ENCODE assay signal across 8 cellular contexts in genomic region chr2:231961349-231962166, GRCh38. TPM values are rescaled to one million over a fixed set of nuclear protein-coding genes. Genes with fewer than 3 reads are reported as not detected.
DNase-seq lines count a peak whose midpoint lies in the region; ATAC-seq and TF ChIP-seq lines count a peak whose summit lies in the region.

DIS3L2 (plus strand) TSS chr2:231961713; CDS start chr2:232014928, 53,215 bp downstream.

- peak within 1 kb of the TSS; percentile 61 for H3K4me2 ChIP-seq in SU-DHL-6 (ENCODE audit: low read depth, low read length, poor library complexity, severe bottlenecking)
- peak within 1 kb of the TSS; percentile 97 for H3K4me2 ChIP-seq in parathyroid adenoma (ENCODE audit: low read length)

- no peaks in the 10 kb centered on the region for H3F3A ChIP-seq in SU-DHL-6 (ENCODE audit: insufficient read depth)

- DNase-seq in GM10266 (ENCODE audit: extremely low spot score) (peak; percentile 89), NCI-H1092 treated with DMSO at 0.1 percent for 48 hours (lab: John Stamatoyannopoulos, UW) (peak; percentile 70), Right ventricle myocardium superior (peak; percentile 92), tibial artery (peak; percentile 71 to 84)
- peak; percentile 86 for DNase-seq in activated naive CD8-positive, alpha-beta T cell treated with anti-CD3 and anti-CD28 coated beads, Interleukin-2, amount 10 ng/mL, durations not matched to agents 7 days and 5 days

- no peaks in the 10 kb centered on the region for H3K9me3 Mint-ChIP-seq in activated naive CD8-positive, alpha-beta T cell treated with anti-CD3 and anti-CD28 coated beads, Interleukin-2, amount 10 ng/mL, durations not matched to agents 7 days and 5 days

- H3K4me1 ChIP-seq in parathyroid adenoma (peaks cover 3% of the 10 kb centered on the region), tibial artery (peaks cover 0 to 26% (median 12%) of the 10 kb centered on the region in 4 donors)

- peak within 1 kb of the TSS; percentile 96 for H3K27ac Mint-ChIP-seq in activated naive CD8-positive, alpha-beta T cell treated with anti-CD3 and anti-CD28 coated beads, Interleukin-2, amount 10 ng/mL, durations not matched to agents 7 days and 5 days

- H4K20me1 ChIP-seq in SU-DHL-6 (ENCODE audit: low read depth, low read length): no peaks in the 10 kb centered on the region

- H3K27me3 Mint-ChIP-seq in activated naive CD8-positive, alpha-beta T cell treated with anti-CD3 and anti-CD28 coated beads, Interleukin-2, amount 10 ng/mL, durations not matched to agents 7 days and 5 days: peaks cover 3% of the 10 kb centered on the region

- H3K36me3 ChIP-seq in SU-DHL-6 (ENCODE audit: low read length) (no peaks in the 10 kb centered on the region), parathyroid adenoma (ENCODE audit: control insufficient read depth, insufficient read depth, low read length) (no peaks in the 10 kb centered on the region), tibial artery (no peaks in the 10 kb centered on the region)

- ATAC-seq in HG02610 (IDR thresholded peaks at IDR 0.05; ENCODE audit: unreplicated experiment): peak; percentile 91
- peak; percentile 96 for ATAC-seq in activated naive CD8-positive, alpha-beta T cell treated with anti-CD3 and anti-CD28 coated beads, Interleukin-2, amount 10 ng/mL, durations not matched to agents 7 days and 5 days (ENCODE audit: low read depth)
- peak; percentile 99 for ATAC-seq in Right ventricle myocardium superior (ENCODE audit: poor library complexity)

- peak within 1 kb of the TSS; percentile 99 for H2AFZ ChIP-seq in SU-DHL-6 (ENCODE audit: low read depth, low read length, severe bottlenecking)
- H2AFZ ChIP-seq in parathyroid adenoma: peak within 1 kb of the TSS; percentile 99

- peak within 1 kb of the TSS; percentile 81 for H3K4me3 Mint-ChIP-seq in activated naive CD8-positive, alpha-beta T cell treated with anti-CD3 and anti-CD28 coated beads, Interleukin-2, amount 10 ng/mL, durations not matched to agents 7 days and 5 days

- H3K79me2 ChIP-seq in SU-DHL-6 (ENCODE audit: insufficient read depth, low read length): peaks cover 34% of the 10 kb centered on the region
- H3K79me2 ChIP-seq in parathyroid adenoma: peaks cover 27% of the 10 kb centered on the region

- TF ChIP-seq CTCF in GM10266 (IDR thresholded peaks at IDR 0.05; ENCODE audit: control insufficient read depth, insufficient read depth, low read depth, missing control alignments) (no peak), SU-DHL-6 (IDR thresholded peaks at IDR 0.05; ENCODE audit: insufficient read depth, low read length, poor library complexity, severe bottlenecking) (no peak), parathyroid adenoma (IDR thresholded peaks at IDR 0.05) (no peak), tibial artery (IDR thresholded peaks at IDR 0.05) (no peak)

- intact Hi-C loops in Right ventricle myocardium superior (cut with DNase I) (no loop called here), tibial artery (cut with DNase I; ENCODE audit: low total_unique reads) (no loop called here)

- H3K9me2 ChIP-seq in SU-DHL-6 (replicated peaks; ENCODE audit: insufficient read depth, low read length): no peaks in the 10 kb centered on the region

- peaks cover 25% of the 10 kb centered on the region for H3K4me1 Mint-ChIP-seq in activated naive CD8-positive, alpha-beta T cell treated with anti-CD3 and anti-CD28 coated beads, Interleukin-2, amount 10 ng/mL, durations not matched to agents 7 days and 5 days

- H3K36me3 Mint-ChIP-seq in activated naive CD8-positive, alpha-beta T cell treated with anti-CD3 and anti-CD28 coated beads, Interleukin-2, amount 10 ng/mL, durations not matched to agents 7 days and 5 days: peaks cover 4% of the 10 kb centered on the region

- H3K27me3 ChIP-seq in SU-DHL-6 (ENCODE audit: low read length): no peaks in the 10 kb centered on the region
- H3K27me3 ChIP-seq in parathyroid adenoma (ENCODE audit: control insufficient read depth, insufficient read depth, low read length): no peaks in the 10 kb centered on the region
- no peaks in the 10 kb centered on the region for H3K27me3 ChIP-seq in tibial artery

- H3K27ac ChIP-seq in SU-DHL-6 (ENCODE audit: low read depth, low read length) (peak within 1 kb of the TSS; percentile 31), parathyroid adenoma (peak within 1 kb of the TSS; percentile 74), tibial artery (peak within 1 kb of the TSS; percentile 73 to 83)

- POLR2A ChIA-PET in activated naive CD8-positive, alpha-beta T cell treated with anti-CD3 and anti-CD28 coated beads, Interleukin-2, amount 10 ng/mL, durations not matched to agents 7 days and 5 days (lab: Charles Lee): interaction anchor here (0.5 to 1.0 kb wide), 7 partner anchors 12 to 354 kb away, joined by 3 to 5 read pairs (median 3); no protein-coding TSS in a partner anchor

- H3K9ac ChIP-seq in SU-DHL-6 (ENCODE audit: low read length) (peak within 1 kb of the TSS; percentile 95), parathyroid adenoma (peak within 1 kb of the TSS; percentile 56)

- H3K4me3 ChIP-seq in SU-DHL-6 (ENCODE audit: insufficient read depth, low read length, poor library complexity, severe bottlenecking): peak within 1 kb of the TSS; percentile 94
- peak within 1 kb of the TSS; percentile 86 for H3K4me3 ChIP-seq in parathyroid adenoma (ENCODE audit: low read depth, low read length)
- H3K4me3 ChIP-seq in tibial artery: peak within 1 kb of the TSS; percentile 93 to 98

- H3K9me3 ChIP-seq in SU-DHL-6 (ENCODE audit: insufficient read depth, low read length): no peaks in the 10 kb centered on the region
- no peaks in the 10 kb centered on the region for H3K9me3 ChIP-seq in parathyroid adenoma (ENCODE audit: control insufficient read depth, low read length)
- H3K9me3 ChIP-seq in tibial artery: no peaks in the 10 kb centered on the region

RNA-seq across cellular contexts. Expression of gene DIS3L2, which starts in this region (rescaled TPM):
- 10 to 100 TPM; 39.8 to 39.9 TPM for total RNA-seq in activated naive CD8-positive, alpha-beta T cell treated with anti-CD3 and anti-CD28 coated beads, Interleukin-2, amount 10 ng/mL, durations not matched to agents 7 days and 5 days
- total RNA-seq in Right ventricle myocardium superior: 17.6 TPM

Comparison
In these comparisons a context has a peak if more than half of its experiments do, and no peak if none do; other contexts are left out.
1. Peak in every context shown above with its lines: DNase-seq, ATAC-seq, H3K4me3 ChIP-seq and H3K27ac ChIP-seq.